ENCODE assay signal across 13 cellular contexts in genomic region chr5:161847896-161848510, GRCh38. TPM values are rescaled to one million over a fixed set of nuclear protein-coding genes. Genes with fewer than 3 reads are reported as not detected.
DNase-seq lines count a peak whose midpoint lies in the region; ATAC-seq and TF ChIP-seq lines count a peak whose summit lies in the region.
"Had no signal": no experiment of that assay in that cellular context is flagged by ENCODE, and none has a peak within 500 bp of the region (broad histone marks: within the 10 kb centered on the region; RNA-seq: fewer than 3 reads in every experiment).

GABRA1 (plus strand) TSS chr5:161848120; CDS start chr5:161850811, 2,691 bp downstream.

- no peaks in the 10 kb centered on the region for H3K9me3 ChIP-seq in endodermal cell (ENCODE audit: control insufficient read depth, low read length)
- no peaks in the 10 kb centered on the region for H3K9me3 ChIP-seq in neural cell (ENCODE audit: low read length)
- H3K9me3 ChIP-seq in T-helper 17 cell (ENCODE audit: control insufficient read depth, low read length, poor library complexity, severe bottlenecking): no peaks in the 10 kb centered on the region

- H3K36me3 Mint-ChIP-seq in endodermal cell (ENCODE audit: low read depth): no peaks in the 10 kb centered on the region
- no peaks in the 10 kb centered on the region for H3K36me3 Mint-ChIP-seq in T-helper 17 cell (ENCODE audit: low read depth)
- no peaks in the 10 kb centered on the region for H3K36me3 Mint-ChIP-seq in stimulated activated naive B cell treated with anti-CD40 and anti-IgM and Interleukin-4, amounts not matched to agents 10 μg/mL and 1 μg/mL and 100 μg/mL, for 72 hours
- H3K36me3 Mint-ChIP-seq: CD8-positive, alpha-beta T cell had no signal

- peak within 1 kb of the TSS; percentile 40 for H2AFZ ChIP-seq in neural cell (ENCODE audit: low read depth, low read length)

- peaks cover 12% of the 10 kb centered on the region for H3K79me2 ChIP-seq in neural cell (replicated peaks; ENCODE audit: insufficient read depth, low read length)

- H3K9ac ChIP-seq in endodermal cell (ENCODE audit: extremely low read depth, low read length, poor library complexity, severe bottlenecking) (no peak within 1 kb of the TSS), neural cell (ENCODE audit: low read length) (peak within 1 kb of the TSS; percentile 74)

- peak within 1 kb of the TSS; percentile 91 for H3K4me2 ChIP-seq in neural cell (ENCODE audit: low read length)

- no peaks in the 10 kb centered on the region for H3K4me1 ChIP-seq in endodermal cell (ENCODE audit: control insufficient read depth, insufficient read depth, low read length)

- TF ChIP-seq RAD21 in neural cell (conservative IDR thresholded peaks at IDR 0.05): peak; percentile 45

- no peaks in the 10 kb centered on the region for H3K9me2 ChIP-seq in neural cell (ENCODE audit: insufficient read depth, low read length)

- no peak within 1 kb of the TSS for H3K27ac ChIP-seq in endodermal cell (ENCODE audit: low read depth, low read length)
- H3K27ac ChIP-seq in neural cell (ENCODE audit: low read length): peak within 1 kb of the TSS; percentile 47

- H3K4me1 Mint-ChIP-seq in endodermal cell (peaks cover 21% of the 10 kb centered on the region), T-helper 17 cell (no peaks in the 10 kb centered on the region)
- no peaks in the 10 kb centered on the region for H3K4me1 Mint-ChIP-seq in stimulated activated naive B cell treated with anti-CD40 and anti-IgM and Interleukin-4, amounts not matched to agents 10 μg/mL and 1 μg/mL and 100 μg/mL, for 72 hours

- H3K27ac Mint-ChIP-seq in endodermal cell (no peak within 1 kb of the TSS), T-helper 17 cell (no peak within 1 kb of the TSS)
- H3K27ac Mint-ChIP-seq in stimulated activated naive B cell treated with anti-CD40 and anti-IgM and Interleukin-4, amounts not matched to agents 10 μg/mL and 1 μg/mL and 100 μg/mL, for 72 hours: no peak within 1 kb of the TSS
- H3K27ac Mint-ChIP-seq: CD8-positive, alpha-beta T cell; T-helper 1 cell treated with Interleukin-12 subunit alpha and Interleukin-12 subunit beta and Interleukin-4 antibody, amounts not matched to agents 30 μg/mL and 1 μg/mL, for 36 hours had no signal

- H3K4me3 ChIP-seq in endodermal cell (ENCODE audit: low read length): peak within 1 kb of the TSS; percentile 89
- peak within 1 kb of the TSS; percentile 75 for H3K4me3 ChIP-seq in neural cell (ENCODE audit: low read length)

- H4K20me1 ChIP-seq in neural cell (ENCODE audit: insufficient read depth): no peaks in the 10 kb centered on the region

- DNase-seq in Daoy (ENCODE audit: low read depth) (peak; percentile 2), NCI-H524 treated with DMSO at 0.1 percent for 48 hours (lab: John Stamatoyannopoulos, UW) (peak; percentile 55), endodermal cell (peak; percentile 82), T-helper 17 cell (no peak)
- no peak for DNase-seq in stimulated activated naive B cell treated with anti-CD40 and anti-IgM and Interleukin-4, amounts not matched to agents 10 μg/mL and 1 μg/mL and 100 μg/mL, for 72 hours
- DNase-seq in activated CD4-positive, CD25-positive, alpha-beta regulatory T cell treated with anti-CD3 and anti-CD28 coated beads, Interleukin-2, amount 50 U/mL, for 72 hours: no peak
- DNase-seq: CD8-positive, alpha-beta T cell; NCI-H2081 treated with DMSO at 0.1 percent for 48 hours had no signal

- 0 to 1% methylated on average over 2 to 21 of the region's 21 CpGs for WGBS in endodermal cell (ENCODE audit: insufficient coverage in 1 of 2, insufficient read length in 1 of 2), 2 experiments

- H3K36me3 ChIP-seq in endodermal cell (ENCODE audit: control insufficient read depth, insufficient read depth, low read length) (no peaks in the 10 kb centered on the region), neural cell (ENCODE audit: insufficient read depth, low read length) (no peaks in the 10 kb centered on the region)

- ATAC-seq in T-helper 17 cell (no peak), HG03354 (IDR thresholded peaks at IDR 0.05; ENCODE audit: poor library complexity, severe bottlenecking, unreplicated experiment) (no peak)
- ATAC-seq in stimulated activated naive B cell treated with anti-CD40 and anti-IgM and Interleukin-4, amounts not matched to agents 10 μg/mL and 1 μg/mL and 100 μg/mL, for 72 hours (replicated peaks): no peak
- ATAC-seq: CD8-positive, alpha-beta T cell had no signal

- TF ChIP-seq EP300 in neural cell (conservative IDR thresholded peaks at IDR 0.05; ENCODE audit: poor library complexity, severe bottlenecking): no peak

- H3K27me3 Mint-ChIP-seq in endodermal cell (ENCODE audit: insufficient read depth) (peaks cover 40% of the 10 kb centered on the region), T-helper 17 cell (no peaks in the 10 kb centered on the region)
- peaks cover 29% of the 10 kb centered on the region in 2 donors for H3K27me3 Mint-ChIP-seq in stimulated activated naive B cell treated with anti-CD40 and anti-IgM and Interleukin-4, amounts not matched to agents 10 μg/mL and 1 μg/mL and 100 μg/mL, for 72 hours

- H3K9me3 Mint-ChIP-seq in endodermal cell: no peaks in the 10 kb centered on the region
- H3K9me3 Mint-ChIP-seq in stimulated activated naive B cell treated with anti-CD40 and anti-IgM and Interleukin-4, amounts not matched to agents 10 μg/mL and 1 μg/mL and 100 μg/mL, for 72 hours: peaks cover 0 to 1% of the 10 kb centered on the region in 2 donors
- H3K9me3 Mint-ChIP-seq: T-helper 1 cell treated with Interleukin-12 subunit alpha and Interleukin-12 subunit beta and Interleukin-4 antibody, amounts not matched to agents 30 μg/mL and 1 μg/mL, for 36 hours had no signal

- H3K4me3 Mint-ChIP-seq in endodermal cell (peak within 1 kb of the TSS; percentile 60), T-helper 17 cell (no peak within 1 kb of the TSS)
- no peak within 1 kb of the TSS for H3K4me3 Mint-ChIP-seq in stimulated activated naive B cell treated with anti-CD40 and anti-IgM and Interleukin-4, amounts not matched to agents 10 μg/mL and 1 μg/mL and 100 μg/mL, for 72 hours
- H3K4me3 Mint-ChIP-seq: CD8-positive, alpha-beta T cell; T-helper 1 cell treated with Interleukin-12 subunit alpha and Interleukin-12 subunit beta and Interleukin-4 antibody, amounts not matched to agents 30 μg/mL and 1 μg/mL, for 36 hours had no signal

- H3K27me3 ChIP-seq in endodermal cell (ENCODE audit: control insufficient read depth, insufficient read depth, low read length, poor library complexity, severe bottlenecking): peaks cover 28% of the 10 kb centered on the region
- peaks cover 26% of the 10 kb centered on the region for H3K27me3 ChIP-seq in neural cell (ENCODE audit: insufficient read depth, low read depth, low read length)

- H3F3A ChIP-seq in neural cell (ENCODE audit: insufficient read depth, low read length, poor library complexity, severe bottlenecking): no peaks in the 10 kb centered on the region

- TF ChIP-seq CTCF in endodermal cell (conservative IDR thresholded peaks at IDR 0.05) (no peak), neural cell (IDR thresholded peaks at IDR 0.05; ENCODE audit: poor library complexity, severe bottlenecking) (no peak)

TF ChIP-seq in neural cell, 6 proteins besides CTCF, POLR2A, EP300 and RAD21:
- TF ChIP-seq SMC3 (conservative IDR thresholded peaks at IDR 0.05; ENCODE audit: poor library complexity) (peak; percentile 29), EZH2 (IDR thresholded peaks at IDR 0.05; ENCODE audit: borderline replicate concordance, insufficient read depth, low read length, poor library complexity, severe bottlenecking) (no peak), POLR2AphosphoS5 (IDR thresholded peaks at IDR 0.05) (peak; percentile 47), REST (IDR thresholded peaks at IDR 0.05; ENCODE audit: borderline replicate concordance) (no peak), TAF1 (IDR thresholded peaks at IDR 0.05; ENCODE audit: low read depth) (no peak), MXI1 (conservative IDR thresholded peaks at IDR 0.05; ENCODE audit: poor library complexity, severe bottlenecking) (peak; percentile 23)

RNA-seq across cellular contexts. Expression of gene GABRA1, which starts in this region (rescaled TPM):
- total RNA-seq in Daoy (2014; rRNA removed; shearing (Covaris generic)): 1.9 and 9.7 TPM in 2 replicates
- total RNA-seq in endodermal cell: under 1 TPM in 1 of 2 donors, not detected in 1; 0.33 TPM
- polyA plus RNA-seq in endodermal cell (2013, experiment 1 of 2): 0.14 TPM
- not detected for polyA plus RNA-seq in endodermal cell (2013, experiment 2 of 2)
- polyA plus RNA-seq in neural cell: 43.1 and 50.6 TPM in 2 replicates
- 76.9 and 84.7 TPM in 2 replicates for polyA minus RNA-seq in neural cell
- under 1 TPM in 1 of 2 donors, not detected in 1; 0.10 TPM for total RNA-seq in T-helper 17 cell
- total RNA-seq: bronchial epithelial cell; CD8-positive, alpha-beta T cell; renal cortical epithelial cell had no signal

Comparison
In these comparisons a context has a peak if more than half of its experiments do, and no peak if none do; other contexts are left out.
1. Peak in DNase-seq and H3K4me3 ChIP-seq in endodermal cell; RNA of the gene not detected or under 1 TPM.
2. DNase-seq: peak in Daoy (single experiment) and NCI-H524 treated with DMSO at 0.1 percent for 48 hours (single experiment); none in T-helper 17 cell (0 of 3), stimulated activated naive B cell treated with anti-CD40 and anti-IgM and Interleukin-4, amounts not matched to agents 10 μg/mL and 1 μg/mL and 100 μg/mL, for 72 hours (single experiment) and activated CD4-positive, CD25-positive, alpha-beta regulatory T cell treated with anti-CD3 and anti-CD28 coated beads, Interleukin-2, amount 50 U/mL, for 72 hours (single experiment).